In genomic region chr6:26536571-26537159, GRCh38 we compare ENCODE assay signal across 8 cellular contexts. TPM values are rescaled to one million over a fixed set of nuclear protein-coding genes. Genes with fewer than 3 reads are reported as not detected.
DNase-seq lines count a peak whose midpoint lies in the region; ATAC-seq and TF ChIP-seq lines count a peak whose summit lies in the region.

No MANE protein-coding gene starts in this region.

- peaks cover 70% of the 10 kb centered on the region for H3K4me1 Mint-ChIP-seq in activated T-cell treated with anti-CD3 and anti-CD28 coated beads, Interleukin-2, amount 50 U/mL, for 24 hours (ENCODE audit: low read depth)
- peaks cover 58% of the 10 kb centered on the region for H3K4me1 Mint-ChIP-seq in osteocyte (ENCODE audit: unreplicated experiment)

- no peaks in the 10 kb centered on the region for H3K9me3 Mint-ChIP-seq in activated T-cell treated with anti-CD3 and anti-CD28 coated beads, Interleukin-2, amount 50 U/mL, for 24 hours
- H3K9me3 Mint-ChIP-seq in osteocyte (ENCODE audit: unreplicated experiment), result no peaks in the 10 kb centered on the region

- no peaks in the 10 kb centered on the region for H3K27me3 Mint-ChIP-seq in activated T-cell treated with anti-CD3 and anti-CD28 coated beads, Interleukin-2, amount 50 U/mL, for 24 hours
- H3K27me3 Mint-ChIP-seq in osteocyte (ENCODE audit: unreplicated experiment), result no peaks in the 10 kb centered on the region

- no peaks in the 10 kb centered on the region for H3K27me3 ChIP-seq in heart right ventricle

- peaks cover 0 to 12% (median 0%) of the 10 kb centered on the region in 9 donors for H3K36me3 ChIP-seq in heart right ventricle

- peak overlapping the region; percentile 53 to 97 (median 77) for H3K4me3 ChIP-seq in heart right ventricle
- peak overlapping the region; percentile 88 for H3K4me3 ChIP-seq in fibroblast of pulmonary artery (replicated peaks; ENCODE audit: low read depth, low read length)

- 11% methylated on average over 12 of the region's 12 CpGs for WGBS in heart right ventricle, 2 donors

- peak overlapping the region; percentile 98 for H3K27ac Mint-ChIP-seq in activated T-cell treated with anti-CD3 and anti-CD28 coated beads, Interleukin-2, amount 50 U/mL, for 24 hours
- peak overlapping the region; percentile 100 for H3K27ac Mint-ChIP-seq in osteocyte (ENCODE audit: unreplicated experiment)

- H3K4me1 ChIP-seq in heart right ventricle, result peaks cover 4 to 52% (median 39%) of the 10 kb centered on the region in 9 donors

- H3K9me3 ChIP-seq in heart right ventricle, result no peaks in the 10 kb centered on the region

- no peak for DNase-seq in heart right ventricle
- no peak for DNase-seq in left ventricle myocardium superior
- peak; percentile 52 for DNase-seq in NCI-H146 (lab: John Stamatoyannopoulos, UW)
- DNase-seq in activated T-cell treated with anti-CD3 and anti-CD28 coated beads, Interleukin-2, amount 50 U/mL, for 24 hours, result peak; percentile 55
- DNase-seq in fibroblast of pulmonary artery (ENCODE audit: low read depth), result peak; percentile 69
- no peak for DNase-seq in osteocyte (ENCODE audit: extremely low spot score, unreplicated experiment)

- intact Hi-C loops in heart right ventricle (cut with DNase I) (loop anchor here in 5 of 10 donors (1.0 to 10.0 kb wide), 5 partner anchors 15 to 342 kb away; a partner anchor contains a TSS), left ventricle myocardium superior (cut with micrococcal nuclease) (no loop called here)

- TF ChIP-seq CTCF in heart right ventricle (IDR thresholded peaks at IDR 0.05), result no peak
- no peak for TF ChIP-seq CTCF in fibroblast of pulmonary artery (IDR thresholded peaks at IDR 0.05; ENCODE audit: low read length, missing control alignments)
- TF ChIP-seq CTCF in osteocyte (IDR thresholded peaks at IDR 0.05), result no peak

- peaks cover 44% of the 10 kb centered on the region for H3K36me3 Mint-ChIP-seq in activated T-cell treated with anti-CD3 and anti-CD28 coated beads, Interleukin-2, amount 50 U/mL, for 24 hours (ENCODE audit: low read depth)
- peaks cover 4% of the 10 kb centered on the region for H3K36me3 Mint-ChIP-seq in osteocyte (ENCODE audit: unreplicated experiment)

- peak overlapping the region; percentile 89 for H3K4me3 Mint-ChIP-seq in activated T-cell treated with anti-CD3 and anti-CD28 coated beads, Interleukin-2, amount 50 U/mL, for 24 hours
- peak overlapping the region; percentile 90 for H3K4me3 Mint-ChIP-seq in osteocyte (ENCODE audit: unreplicated experiment)

- no peak for ATAC-seq in heart right ventricle
- ATAC-seq in left ventricle myocardium superior, result no peak
- no peak for ATAC-seq in GM21423 (IDR thresholded peaks at IDR 0.05; ENCODE audit: unreplicated experiment)
- ATAC-seq in GM18502 (IDR thresholded peaks at IDR 0.05; ENCODE audit: poor library complexity, unreplicated experiment), result no peak

- H3K27ac ChIP-seq in heart right ventricle, result peak overlapping the region; percentile 5 to 97 (median 92)

RNA-seq across cellular contexts. Expression of gene HMGN4, which starts 1.5 kb away (rescaled TPM):
- total RNA-seq in heart right ventricle (10 to 100 TPM; 22.8 to 35.0 (median 29.8) TPM), left ventricle myocardium superior (25.3 TPM), osteocyte (45.0 and 49.2 TPM in 2 replicates)
- polyA plus RNA-seq in heart right ventricle, result 10 to 100 TPM in 1 of 2 donors, 1 to 10 TPM in 1; 8.2 to 31.4 TPM

RNA-seq across cellular contexts. Expression of gene BTN1A1, which starts 36.6 kb away (rescaled TPM):
- total RNA-seq in heart right ventricle (not detected), left ventricle myocardium superior (not detected), osteocyte (not detected in 2 replicates)
- polyA plus RNA-seq in heart right ventricle, result not detected

Comparison
In these comparisons a context has a peak if more than half of its experiments do, and no peak if none do; other contexts are left out.
1. DNase-seq: peak in NCI-H146 (single experiment), activated T-cell treated with anti-CD3 and anti-CD28 coated beads, Interleukin-2, amount 50 U/mL, for 24 hours (single experiment) and fibroblast of pulmonary artery (single experiment); none in heart right ventricle (0 of 2), left ventricle myocardium superior (single experiment) and osteocyte (single experiment).